ENCODE assay signal across 10 cellular contexts in the genomic region with DNA sequence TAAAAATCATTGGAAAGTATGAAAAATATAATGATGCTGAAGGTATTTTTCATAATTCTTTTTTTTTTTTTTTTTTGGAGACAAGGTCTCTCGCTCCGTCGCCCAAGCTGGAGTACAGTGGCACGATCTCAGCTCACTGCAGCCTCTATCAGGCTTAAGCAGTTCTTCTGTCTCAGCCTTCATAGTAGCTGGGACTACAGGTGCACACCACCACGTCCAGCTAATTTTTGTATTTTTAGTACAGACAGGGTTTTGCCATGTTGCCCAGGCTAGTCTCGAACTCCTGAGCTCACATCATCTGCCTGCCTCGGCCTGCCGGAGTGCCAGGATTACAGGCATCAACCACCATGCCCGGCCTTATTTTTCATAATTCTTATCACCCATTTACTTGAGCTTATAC. TPM values are rescaled to one million over a fixed set of nuclear protein-coding genes. Genes with fewer than 3 reads are reported as not detected.
DNase-seq lines count a peak whose midpoint lies in the region; ATAC-seq and TF ChIP-seq lines count a peak whose summit lies in the region.
"Had no signal": no experiment of that assay in that cellular context is flagged by ENCODE, and none has a peak within 500 bp of the region (broad histone marks: within the 10 kb centered on the region; RNA-seq: fewer than 3 reads in every experiment).

No MANE protein-coding gene starts in this region.

- H3K36me3 ChIP-seq in BLaER1 (peaks cover 12% of the 10 kb centered on the region), IMR-90 (ENCODE audit: control insufficient read depth, insufficient read depth, low read length) (no peaks in the 10 kb centered on the region), parathyroid adenoma (ENCODE audit: control insufficient read depth, insufficient read depth, low read length) (no peaks in the 10 kb centered on the region), H7 (replicated peaks; ENCODE audit: control insufficient read depth, insufficient read depth, low read length) (no peaks in the 10 kb centered on the region)

- H3K27me3 ChIP-seq in BLaER1 (no peaks in the 10 kb centered on the region), IMR-90 (ENCODE audit: control insufficient read depth, insufficient read depth, low read length) (no peaks in the 10 kb centered on the region), parathyroid adenoma (ENCODE audit: control insufficient read depth, insufficient read depth, low read length) (no peaks in the 10 kb centered on the region), H7 (ENCODE audit: control insufficient read depth, insufficient read depth, low read length) (no peaks in the 10 kb centered on the region)
- H3K27me3 ChIP-seq: testis had no signal

- no peak overlapping the region for H3K14ac ChIP-seq in IMR-90 (replicated peaks; ENCODE audit: low read depth, low read length)

- TF ChIP-seq CTCF in IMR-90 (conservative IDR thresholded peaks at IDR 0.05; ENCODE audit: low read depth, low read length) (no peak), parathyroid adenoma (IDR thresholded peaks at IDR 0.05) (no peak)

- H2AK5ac ChIP-seq in IMR-90 (ENCODE audit: low read depth, low read length), result peak overlapping the region; percentile 37; the same call in 1 of the 2 replicates

- peaks cover 18 to 66% of the 10 kb centered on the region in 2 experiments for H3K79me1 ChIP-seq in IMR-90 (ENCODE audit: low read depth in 1 of 2, low read length in 2 of 2)

- intact Hi-C loops in IMR-90 (cut with micrococcal nuclease), result no loop called here

- peaks cover 3% of the 10 kb centered on the region for H3K79me2 ChIP-seq in parathyroid adenoma

- no peak overlapping the region for H4K8ac ChIP-seq in IMR-90 (ENCODE audit: low read depth in 2 of 2, low read length in 2 of 2)

- H3K4me2 ChIP-seq in BLaER1 (peak overlapping the region; percentile 90), IMR-90 (ENCODE audit: low read depth, low read length) (no peak overlapping the region), parathyroid adenoma (ENCODE audit: low read length) (no peak overlapping the region)

- H3K27ac ChIP-seq in BLaER1 (peak overlapping the region; percentile 86), IMR-90 (ENCODE audit: insufficient read depth, low read length) (no peak overlapping the region), cingulate gyrus (ENCODE audit: low read depth, low read length) (peak overlapping the region; percentile 73), parathyroid adenoma (peak overlapping the region; percentile 64)

- DNase-seq in IMR-90 (no peak), NCI-H774 (lab: John Stamatoyannopoulos, UW) (no peak), H7 (no peak)
- DNase-seq: amniotic stem cell, testis had no signal

- no peak overlapping the region for H3K4ac ChIP-seq in IMR-90 (ENCODE audit: low read depth, low read length)

- ATAC-seq in IMR-90 (ENCODE audit: low read depth) (no peak), GM21526 (IDR thresholded peaks at IDR 0.05; ENCODE audit: low FRiP score, unreplicated experiment) (no peak), GM19351 (IDR thresholded peaks at IDR 0.05; ENCODE audit: unreplicated experiment) (no peak)

- H3K9ac ChIP-seq in BLaER1, result peak overlapping the region; percentile 70
- H3K9ac ChIP-seq in IMR-90 (ENCODE audit: low read depth, low read length), result no peak overlapping the region
- H3K9ac ChIP-seq in parathyroid adenoma, result no peak overlapping the region

- H2AFZ ChIP-seq in IMR-90 (replicated peaks; ENCODE audit: low read length, poor library complexity) (no peak overlapping the region), parathyroid adenoma (no peak overlapping the region)

- H2BK5ac ChIP-seq in IMR-90 (ENCODE audit: low read depth, low read length, poor library complexity, severe bottlenecking), result no peak overlapping the region

- no peak for TF ChIP-seq POLR2A in IMR-90 (IDR thresholded peaks at IDR 0.05; ENCODE audit: low read depth, low read length)

- no CpG with 5 or more reads among the region's 9 CpGs for WGBS in IMR-90 (ENCODE audit: extremely low coverage in 2 of 2, insufficient read length in 1 of 2), 2 experiments

- H4K91ac ChIP-seq in IMR-90 (ENCODE audit: insufficient read depth, low read depth, low read length), result no peak overlapping the region

- no peak overlapping the region for H2BK15ac ChIP-seq in IMR-90 (ENCODE audit: low read depth, low read length)

- POLR2A ChIA-PET in IMR-90 (lab: Charles Lee; ENCODE audit: unreplicated experiment), result no interaction called here

- H3K9me3 ChIP-seq in BLaER1 (no peaks in the 10 kb centered on the region), IMR-90 (ENCODE audit: control insufficient read depth, insufficient read depth, low read length) (no peaks in the 10 kb centered on the region), parathyroid adenoma (ENCODE audit: control insufficient read depth, low read length) (no peaks in the 10 kb centered on the region)
- H3K9me3 ChIP-seq: testis had no signal

- H3K4me3 ChIP-seq in BLaER1, result peak overlapping the region; percentile 47
- no peak overlapping the region for H3K4me3 ChIP-seq in IMR-90 (ENCODE audit: insufficient read depth, low read depth, low read length)
- H3K4me3 ChIP-seq in parathyroid adenoma (ENCODE audit: low read depth, low read length), result no peak overlapping the region
- no peak overlapping the region for H3K4me3 ChIP-seq in H7 (ENCODE audit: insufficient read depth, low read depth, low read length)

- dilution Hi-C loops in IMR-90 (cut with HindIII; ENCODE audit: low sequenced_read_pairs, unreplicated experiment), result no loop called here

- no peak overlapping the region for H2BK120ac ChIP-seq in IMR-90 (ENCODE audit: low read depth, low read length)

- in situ Hi-C loops in IMR-90 (cut with MboI; ENCODE audit: low sequenced_read_pairs), result no loop called here

- H3K56ac ChIP-seq in IMR-90 (ENCODE audit: extremely low read depth, insufficient read depth, low read length), result no peak overlapping the region

- H4K5ac ChIP-seq in IMR-90 (ENCODE audit: low read depth, low read length), result no peak overlapping the region

- no peak overlapping the region for H2BK20ac ChIP-seq in IMR-90 (ENCODE audit: low read depth, low read length)

- BruUV-seq in IMR-90 (replicated peaks; lab: Mats Ljungman, UMichigan), result no TSS peak

- H3K4me1 ChIP-seq in BLaER1 (peaks cover 80% of the 10 kb centered on the region), IMR-90 (ENCODE audit: control insufficient read depth, insufficient read depth, low read length) (peaks cover 18% of the 10 kb centered on the region), parathyroid adenoma (no peaks in the 10 kb centered on the region)

- H3K9me1 ChIP-seq in IMR-90 (ENCODE audit: insufficient read depth, low read length), result peaks cover 19% of the 10 kb centered on the region

- no peak overlapping the region for H3K18ac ChIP-seq in IMR-90 (ENCODE audit: low read depth, low read length)

- CTCF ChIA-PET in IMR-90 (lab: Yijun Ruan, JAX), result interaction anchor here (0.8 to 1.3 kb wide), 3 partner anchors 71 to 234 kb away, joined by 4 to 6 read pairs (median 4); no protein-coding TSS in a partner anchor

- H3K23ac ChIP-seq in IMR-90 (ENCODE audit: low read depth, low read length), result no peak overlapping the region

- no peak for TF ChIP-seq RAD21 in IMR-90 (IDR thresholded peaks at IDR 0.05; ENCODE audit: low read length)

- H2AK9ac ChIP-seq in IMR-90 (replicated peaks; ENCODE audit: low read depth, low read length, poor library complexity), result no peak overlapping the region

- H4K20me1 ChIP-seq in BLaER1, result no peaks in the 10 kb centered on the region
- H4K20me1 ChIP-seq in IMR-90 (ENCODE audit: insufficient read depth, low read length), result peaks cover 29% of the 10 kb centered on the region

TF ChIP-seq in IMR-90, 13 proteins besides CTCF, POLR2A, EP300 and RAD21:
- TF ChIP-seq RCOR1 (IDR thresholded peaks at IDR 0.05; ENCODE audit: insufficient replicate concordance, low read length), result no peak
- TF ChIP-seq NFE2L2 (IDR thresholded peaks at IDR 0.05; ENCODE audit: low read depth, low read length), result no peak
- TF ChIP-seq RFX5 (IDR thresholded peaks at IDR 0.05; ENCODE audit: low read depth, low read length), result no peak
- no peak for TF ChIP-seq BHLHE40 (IDR thresholded peaks at IDR 0.05; ENCODE audit: low read depth, low read length)
- TF ChIP-seq MAZ (IDR thresholded peaks at IDR 0.05; ENCODE audit: borderline replicate concordance, low read depth, low read length), result no peak
- TF ChIP-seq, protein P1, sequence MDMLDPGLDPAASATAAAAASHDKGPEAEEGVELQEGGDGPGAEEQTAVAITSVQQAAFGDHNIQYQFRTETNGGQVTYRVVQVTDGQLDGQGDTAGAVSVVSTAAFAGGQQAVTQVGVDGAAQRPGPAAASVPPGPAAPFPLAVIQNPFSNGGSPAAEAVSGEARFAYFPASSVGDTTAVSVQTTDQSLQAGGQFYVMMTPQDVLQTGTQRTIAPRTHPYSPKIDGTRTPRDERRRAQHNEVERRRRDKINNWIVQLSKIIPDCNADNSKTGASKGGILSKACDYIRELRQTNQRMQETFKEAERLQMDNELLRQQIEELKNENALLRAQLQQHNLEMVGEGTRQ (IDR thresholded peaks at IDR 0.05; ENCODE audit: low read depth, low read length), result no peak
- no peak for TF ChIP-seq MAFK (IDR thresholded peaks at IDR 0.05; ENCODE audit: low read depth, low read length)
- no peak for TF ChIP-seq CEBPB (IDR thresholded peaks at IDR 0.05; ENCODE audit: low read depth, low read length)

RNA-seq across cellular contexts. Expression of a gene that starts 13.3 kb away (rescaled TPM):
- total RNA-seq in IMR-90 (2012; rRNA removed), result 30.1 and 33.6 TPM in 2 replicates
- polyA plus RNA-seq in IMR-90 (2012; rRNA removed), result 29.1 and 31.0 TPM in 2 replicates
- polyA plus RNA-seq in IMR-90 (2012; cell fraction: cytosol; rRNA removed), result 15.8 and 20.4 TPM in 2 replicates
- 20.5 and 30.1 TPM in 2 replicates for polyA plus RNA-seq in IMR-90 (2012; cell fraction: nucleus; rRNA removed; ENCODE audit: low replicate concordance)
- total RNA-seq in H7 (2014; rRNA removed; shearing (Covaris generic)), result 9.5 and 12.4 TPM in 2 replicates
